In genomic region chr9:93132946-93133640, GRCh38 we compare ENCODE assay signal across 1 cellular context.
TF ChIP-seq lines count a peak whose summit lies in the region.

No MANE protein-coding gene starts in this region.

TF ChIP-seq in K562, 482 proteins besides CTCF, POLR2A, EP300 and RAD21:
- TF ChIP-seq ETV1 (tag; conservative IDR thresholded peaks at IDR 0.05; ENCODE audit: low read depth) (no peak), SETDB1 (IDR thresholded peaks at IDR 0.05; ENCODE audit: low read length) (no peak), PHB2 (IDR thresholded peaks at IDR 0.05; ENCODE audit: low read depth) (no peak), BCL6 (CRISPR knock-in tag; IDR thresholded peaks at IDR 0.05) (no peak), ZFP36 (IDR thresholded peaks at IDR 0.05; ENCODE audit: low read depth, low read length, partially characterized antibody) (peak; percentile 16), ZKSCAN8 (CRISPR knock-in tag; IDR thresholded peaks at IDR 0.05) (peak; percentile 89; the same call in 1 of the 2 replicates), BHLHE40 (IDR thresholded peaks at IDR 0.05; ENCODE audit: low read length) (0 out of 2 replicates have a peak, but pooled peaks have one; percentile 56), ATF7 (IDR thresholded peaks at IDR 0.05) (no peak), SMARCE1 (IDR thresholded peaks at IDR 0.05) (peak; percentile 63)
TF ChIP-seq in K562: peak in this region for 4.
